Comparison of ENCODE assay signal across 1 cellular context in the genomic region with DNA sequence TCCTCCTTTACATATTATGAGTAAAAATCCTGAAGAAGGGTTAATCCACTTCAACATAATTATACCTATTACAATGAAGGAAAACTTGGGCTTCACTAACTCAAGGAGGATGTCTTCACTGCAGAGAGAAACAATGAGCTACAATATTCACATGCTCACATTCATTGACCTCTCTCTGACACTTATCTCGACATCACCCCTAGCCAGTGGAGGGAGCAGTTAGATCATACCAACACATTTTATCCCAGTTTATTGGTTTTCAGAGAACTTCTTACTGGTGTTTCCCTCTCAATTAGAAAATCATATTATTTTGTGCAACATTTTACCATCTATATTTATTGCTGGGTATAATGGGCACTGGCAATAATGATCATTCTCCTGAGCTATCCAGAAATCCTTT.
TF ChIP-seq lines count a peak whose summit lies in the region.

No MANE protein-coding gene starts in this region.

TF ChIP-seq in GM23338, 12 proteins besides CTCF, POLR2A, EP300 and RAD21 (continued from another document):
- TF ChIP-seq, protein P1, sequence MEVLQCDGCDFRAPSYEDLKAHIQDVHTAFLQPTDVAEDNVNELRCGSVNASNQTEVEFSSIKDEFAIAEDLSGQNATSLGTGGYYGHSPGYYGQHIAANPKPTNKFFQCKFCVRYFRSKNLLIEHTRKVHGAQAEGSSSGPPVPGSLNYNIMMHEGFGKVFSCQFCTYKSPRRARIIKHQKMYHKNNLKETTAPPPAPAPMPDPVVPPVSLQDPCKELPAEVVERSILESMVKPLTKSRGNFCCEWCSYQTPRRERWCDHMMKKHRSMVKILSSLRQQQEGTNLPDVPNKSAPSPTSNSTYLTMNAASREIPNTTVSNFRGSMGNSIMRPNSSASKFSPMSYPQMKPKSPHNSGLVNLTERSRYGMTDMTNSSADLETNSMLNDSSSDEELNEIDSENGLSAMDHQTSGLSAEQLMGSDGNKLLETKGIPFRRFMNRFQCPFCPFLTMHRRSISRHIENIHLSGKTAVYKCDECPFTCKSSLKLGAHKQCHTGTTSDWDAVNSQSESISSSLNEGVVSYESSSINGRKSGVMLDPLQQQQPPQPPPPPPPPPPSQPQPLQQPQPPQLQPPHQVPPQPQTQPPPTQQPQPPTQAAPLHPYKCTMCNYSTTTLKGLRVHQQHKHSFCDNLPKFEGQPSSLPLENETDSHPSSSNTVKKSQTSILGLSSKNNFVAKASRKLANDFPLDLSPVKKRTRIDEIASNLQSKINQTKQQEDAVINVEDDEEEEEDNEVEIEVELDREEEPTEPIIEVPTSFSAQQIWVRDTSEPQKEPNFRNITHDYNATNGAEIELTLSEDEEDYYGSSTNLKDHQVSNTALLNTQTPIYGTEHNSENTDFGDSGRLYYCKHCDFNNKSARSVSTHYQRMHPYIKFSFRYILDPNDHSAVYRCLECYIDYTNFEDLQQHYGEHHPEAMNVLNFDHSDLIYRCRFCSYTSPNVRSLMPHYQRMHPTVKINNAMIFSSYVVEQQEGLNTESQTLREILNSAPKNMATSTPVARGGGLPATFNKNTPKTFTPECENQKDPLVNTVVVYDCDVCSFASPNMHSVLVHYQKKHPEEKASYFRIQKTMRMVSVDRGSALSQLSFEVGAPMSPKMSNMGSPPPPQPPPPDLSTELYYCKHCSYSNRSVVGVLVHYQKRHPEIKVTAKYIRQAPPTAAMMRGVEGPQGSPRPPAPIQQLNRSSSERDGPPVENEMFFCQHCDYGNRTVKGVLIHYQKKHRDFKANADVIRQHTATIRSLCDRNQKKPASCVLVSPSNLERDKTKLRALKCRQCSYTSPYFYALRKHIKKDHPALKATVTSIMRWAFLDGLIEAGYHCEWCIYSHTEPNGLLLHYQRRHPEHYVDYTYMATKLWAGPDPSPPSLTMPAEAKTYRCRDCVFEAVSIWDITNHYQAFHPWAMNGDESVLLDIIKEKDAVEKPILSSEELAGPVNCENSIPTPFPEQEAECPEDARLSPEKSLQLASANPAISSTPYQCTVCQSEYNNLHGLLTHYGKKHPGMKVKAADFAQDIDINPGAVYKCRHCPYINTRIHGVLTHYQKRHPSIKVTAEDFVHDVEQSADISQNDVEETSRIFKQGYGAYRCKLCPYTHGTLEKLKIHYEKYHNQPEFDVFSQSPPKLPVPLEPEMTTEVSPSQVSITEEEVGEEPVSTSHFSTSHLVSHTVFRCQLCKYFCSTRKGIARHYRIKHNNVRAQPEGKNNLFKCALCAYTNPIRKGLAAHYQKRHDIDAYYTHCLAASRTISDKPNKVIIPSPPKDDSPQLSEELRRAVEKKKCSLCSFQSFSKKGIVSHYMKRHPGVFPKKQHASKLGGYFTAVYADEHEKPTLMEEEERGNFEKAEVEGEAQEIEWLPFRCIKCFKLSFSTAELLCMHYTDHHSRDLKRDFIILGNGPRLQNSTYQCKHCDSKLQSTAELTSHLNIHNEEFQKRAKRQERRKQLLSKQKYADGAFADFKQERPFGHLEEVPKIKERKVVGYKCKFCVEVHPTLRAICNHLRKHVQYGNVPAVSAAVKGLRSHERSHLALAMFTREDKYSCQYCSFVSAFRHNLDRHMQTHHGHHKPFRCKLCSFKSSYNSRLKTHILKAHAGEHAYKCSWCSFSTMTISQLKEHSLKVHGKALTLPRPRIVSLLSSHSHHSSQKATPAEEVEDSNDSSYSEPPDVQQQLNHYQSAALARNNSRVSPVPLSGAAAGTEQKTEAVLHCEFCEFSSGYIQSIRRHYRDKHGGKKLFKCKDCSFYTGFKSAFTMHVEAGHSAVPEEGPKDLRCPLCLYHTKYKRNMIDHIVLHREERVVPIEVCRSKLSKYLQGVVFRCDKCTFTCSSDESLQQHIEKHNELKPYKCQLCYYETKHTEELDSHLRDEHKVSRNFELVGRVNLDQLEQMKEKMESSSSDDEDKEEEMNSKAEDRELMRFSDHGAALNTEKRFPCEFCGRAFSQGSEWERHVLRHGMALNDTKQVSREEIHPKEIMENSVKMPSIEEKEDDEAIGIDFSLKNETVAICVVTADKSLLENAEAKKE (CRISPR knock-in tag; IDR thresholded peaks at IDR 0.05) = no peak
- TF ChIP-seq, protein P2, sequence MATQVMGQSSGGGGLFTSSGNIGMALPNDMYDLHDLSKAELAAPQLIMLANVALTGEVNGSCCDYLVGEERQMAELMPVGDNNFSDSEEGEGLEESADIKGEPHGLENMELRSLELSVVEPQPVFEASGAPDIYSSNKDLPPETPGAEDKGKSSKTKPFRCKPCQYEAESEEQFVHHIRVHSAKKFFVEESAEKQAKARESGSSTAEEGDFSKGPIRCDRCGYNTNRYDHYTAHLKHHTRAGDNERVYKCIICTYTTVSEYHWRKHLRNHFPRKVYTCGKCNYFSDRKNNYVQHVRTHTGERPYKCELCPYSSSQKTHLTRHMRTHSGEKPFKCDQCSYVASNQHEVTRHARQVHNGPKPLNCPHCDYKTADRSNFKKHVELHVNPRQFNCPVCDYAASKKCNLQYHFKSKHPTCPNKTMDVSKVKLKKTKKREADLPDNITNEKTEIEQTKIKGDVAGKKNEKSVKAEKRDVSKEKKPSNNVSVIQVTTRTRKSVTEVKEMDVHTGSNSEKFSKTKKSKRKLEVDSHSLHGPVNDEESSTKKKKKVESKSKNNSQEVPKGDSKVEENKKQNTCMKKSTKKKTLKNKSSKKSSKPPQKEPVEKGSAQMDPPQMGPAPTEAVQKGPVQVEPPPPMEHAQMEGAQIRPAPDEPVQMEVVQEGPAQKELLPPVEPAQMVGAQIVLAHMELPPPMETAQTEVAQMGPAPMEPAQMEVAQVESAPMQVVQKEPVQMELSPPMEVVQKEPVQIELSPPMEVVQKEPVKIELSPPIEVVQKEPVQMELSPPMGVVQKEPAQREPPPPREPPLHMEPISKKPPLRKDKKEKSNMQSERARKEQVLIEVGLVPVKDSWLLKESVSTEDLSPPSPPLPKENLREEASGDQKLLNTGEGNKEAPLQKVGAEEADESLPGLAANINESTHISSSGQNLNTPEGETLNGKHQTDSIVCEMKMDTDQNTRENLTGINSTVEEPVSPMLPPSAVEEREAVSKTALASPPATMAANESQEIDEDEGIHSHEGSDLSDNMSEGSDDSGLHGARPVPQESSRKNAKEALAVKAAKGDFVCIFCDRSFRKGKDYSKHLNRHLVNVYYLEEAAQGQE (IDR thresholded peaks at IDR 0.05; ENCODE audit: unreplicated experiment) = no peak
- TF ChIP-seq NANOG (IDR thresholded peaks at IDR 0.05; ENCODE audit: borderline replicate concordance) (no peak), EZH2 (IDR thresholded peaks at IDR 0.05; ENCODE audit: low read depth, unreplicated experiment) (no peak), CREB1 (CRISPR knock-in tag; IDR thresholded peaks at IDR 0.05; ENCODE audit: low read depth) (no peak), STAT1 (IDR thresholded peaks at IDR 0.05; ENCODE audit: unreplicated experiment) (no peak), EZH2phosphoT487 (IDR thresholded peaks at IDR 0.05; ENCODE audit: unreplicated experiment) (no peak), ZNF114 (CRISPR knock-in tag; IDR thresholded peaks at IDR 0.05) (no peak), ZNF331 (CRISPR knock-in tag; IDR thresholded peaks at IDR 0.05; ENCODE audit: low read depth) (no peak)
- TF ChIP-seq, protein P3, sequence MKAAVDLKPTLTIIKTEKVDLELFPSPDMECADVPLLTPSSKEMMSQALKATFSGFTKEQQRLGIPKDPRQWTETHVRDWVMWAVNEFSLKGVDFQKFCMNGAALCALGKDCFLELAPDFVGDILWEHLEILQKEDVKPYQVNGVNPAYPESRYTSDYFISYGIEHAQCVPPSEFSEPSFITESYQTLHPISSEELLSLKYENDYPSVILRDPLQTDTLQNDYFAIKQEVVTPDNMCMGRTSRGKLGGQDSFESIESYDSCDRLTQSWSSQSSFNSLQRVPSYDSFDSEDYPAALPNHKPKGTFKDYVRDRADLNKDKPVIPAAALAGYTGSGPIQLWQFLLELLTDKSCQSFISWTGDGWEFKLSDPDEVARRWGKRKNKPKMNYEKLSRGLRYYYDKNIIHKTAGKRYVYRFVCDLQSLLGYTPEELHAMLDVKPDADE (IDR thresholded peaks at IDR 0.05) = no peak
